Comparison of ENCODE assay signal across 1 cellular context in the genomic region with DNA sequence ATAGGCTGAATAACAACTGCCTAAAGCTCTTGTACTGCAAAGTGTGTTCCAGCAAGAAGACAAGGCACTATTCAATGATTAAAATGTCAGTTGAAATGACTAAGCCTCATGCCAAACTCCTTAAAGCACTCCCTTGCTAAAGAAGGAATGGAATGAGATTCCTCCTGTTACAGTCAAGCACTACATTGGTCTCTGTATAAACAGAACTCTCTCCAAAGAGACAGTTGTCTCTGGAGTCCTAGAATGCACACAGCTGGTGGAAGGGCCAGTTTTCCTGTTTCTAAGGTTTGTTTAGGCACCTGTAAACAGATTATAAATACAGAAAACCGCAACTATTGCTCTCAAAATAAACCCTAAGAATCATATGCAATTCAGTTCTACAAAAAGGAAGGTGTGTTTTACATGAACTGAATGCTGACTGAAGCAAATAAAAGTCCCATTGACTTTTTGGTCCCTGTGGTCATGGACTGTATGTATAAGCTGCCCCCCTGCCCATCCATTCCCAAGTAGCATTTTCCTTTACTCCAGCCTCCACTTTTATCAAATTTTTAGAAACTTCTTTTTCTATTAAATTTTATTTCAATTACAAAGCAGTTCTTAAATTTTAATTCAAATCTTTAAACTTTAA.
TF ChIP-seq lines count a peak whose summit lies in the region.

No MANE protein-coding gene starts in this region.

TF ChIP-seq in IMR-90, 13 proteins besides CTCF, POLR2A, EP300 and RAD21:
- TF ChIP-seq RFX5 (IDR thresholded peaks at IDR 0.05; ENCODE audit: low read depth, low read length) (no peak), NFE2L2 (IDR thresholded peaks at IDR 0.05; ENCODE audit: low read depth, low read length) (no peak), BHLHE40 (IDR thresholded peaks at IDR 0.05; ENCODE audit: low read depth, low read length) (no peak; the same call in 1 of the 2 replicates), FOS (IDR thresholded peaks at IDR 0.05; ENCODE audit: low read depth, low read length) (0 out of 2 replicates have a peak, but pooled peaks have one; percentile 18), MXI1 (IDR thresholded peaks at IDR 0.05; ENCODE audit: borderline replicate concordance, low read depth, low read length) (peak; percentile 54; the same call in 1 of the 2 replicates), SMC3 (IDR thresholded peaks at IDR 0.05; ENCODE audit: low read depth, low read length) (peak; percentile 1; the same call in 1 of the 2 replicates), CEBPB (IDR thresholded peaks at IDR 0.05; ENCODE audit: low read depth, low read length) (0 out of 2 replicates have a peak, but pooled peaks have one; percentile 15), MAFK (IDR thresholded peaks at IDR 0.05; ENCODE audit: low read depth, low read length) (peak; percentile 91), RCOR1 (IDR thresholded peaks at IDR 0.05; ENCODE audit: insufficient replicate concordance, low read length) (peak; percentile 99), CHD1 (IDR thresholded peaks at IDR 0.05; ENCODE audit: low read depth, low read length) (no peak), MAZ (IDR thresholded peaks at IDR 0.05; ENCODE audit: borderline replicate concordance, low read depth, low read length) (no peak)
- TF ChIP-seq, protein P1, sequence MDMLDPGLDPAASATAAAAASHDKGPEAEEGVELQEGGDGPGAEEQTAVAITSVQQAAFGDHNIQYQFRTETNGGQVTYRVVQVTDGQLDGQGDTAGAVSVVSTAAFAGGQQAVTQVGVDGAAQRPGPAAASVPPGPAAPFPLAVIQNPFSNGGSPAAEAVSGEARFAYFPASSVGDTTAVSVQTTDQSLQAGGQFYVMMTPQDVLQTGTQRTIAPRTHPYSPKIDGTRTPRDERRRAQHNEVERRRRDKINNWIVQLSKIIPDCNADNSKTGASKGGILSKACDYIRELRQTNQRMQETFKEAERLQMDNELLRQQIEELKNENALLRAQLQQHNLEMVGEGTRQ (IDR thresholded peaks at IDR 0.05; ENCODE audit: low read depth, low read length) = no peak
- TF ChIP-seq, protein P2, sequence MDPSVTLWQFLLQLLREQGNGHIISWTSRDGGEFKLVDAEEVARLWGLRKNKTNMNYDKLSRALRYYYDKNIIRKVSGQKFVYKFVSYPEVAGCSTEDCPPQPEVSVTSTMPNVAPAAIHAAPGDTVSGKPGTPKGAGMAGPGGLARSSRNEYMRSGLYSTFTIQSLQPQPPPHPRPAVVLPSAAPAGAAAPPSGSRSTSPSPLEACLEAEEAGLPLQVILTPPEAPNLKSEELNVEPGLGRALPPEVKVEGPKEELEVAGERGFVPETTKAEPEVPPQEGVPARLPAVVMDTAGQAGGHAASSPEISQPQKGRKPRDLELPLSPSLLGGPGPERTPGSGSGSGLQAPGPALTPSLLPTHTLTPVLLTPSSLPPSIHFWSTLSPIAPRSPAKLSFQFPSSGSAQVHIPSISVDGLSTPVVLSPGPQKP (IDR thresholded peaks at IDR 0.05; ENCODE audit: borderline replicate concordance, low read depth, low read length) = no peak
